In the genomic region with DNA sequence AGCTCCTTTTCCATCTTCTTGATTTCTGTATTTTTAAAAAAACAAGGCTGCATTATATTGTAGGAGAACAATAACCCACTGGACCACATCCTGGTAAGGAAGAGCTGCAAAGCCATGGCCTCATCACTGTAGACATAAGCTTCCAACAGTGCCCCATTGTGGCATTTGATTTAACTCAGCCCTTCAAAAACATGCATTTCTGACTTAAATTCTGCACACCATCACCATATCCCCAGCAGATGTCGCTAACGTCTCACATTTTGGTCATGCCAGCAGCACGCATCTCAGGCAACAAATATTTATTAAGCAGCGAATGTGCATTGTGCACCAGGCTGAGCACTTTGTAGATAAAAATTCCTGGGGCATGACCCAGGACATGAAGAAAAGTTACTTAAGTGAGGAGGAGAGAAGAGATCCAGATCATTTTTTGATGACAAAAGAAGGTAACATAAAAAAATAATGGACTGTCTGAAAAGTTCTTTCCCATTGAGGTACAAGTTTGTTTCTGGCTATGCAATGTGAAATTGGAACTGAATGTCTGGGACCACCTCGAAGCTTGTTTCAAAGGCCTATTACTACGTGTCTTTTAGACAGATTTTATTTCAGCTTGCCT, we compare ENCODE assay signal across 1 cellular context.
TF ChIP-seq lines count a peak whose summit lies in the region.

No MANE protein-coding gene starts in this region.

TF ChIP-seq in GM12878, 131 proteins besides CTCF, POLR2A, EP300 and RAD21 (continued from another document):
- TF ChIP-seq MXI1 (IDR thresholded peaks at IDR 0.05; ENCODE audit: low read depth, low read length), result peak; percentile 24; the same call in 1 of the 2 replicates
- no peak for TF ChIP-seq MTA3 (IDR thresholded peaks at IDR 0.05; ENCODE audit: borderline replicate concordance, low read length)
- no peak for TF ChIP-seq MYC (IDR thresholded peaks at IDR 0.05; ENCODE audit: insufficient read depth, insufficient read length, insufficient replicate concordance, low read length, severe bottlenecking)
- no peak for TF ChIP-seq RFX5 (IDR thresholded peaks at IDR 0.05; ENCODE audit: low read depth, low read length)
- TF ChIP-seq FOXM1 (IDR thresholded peaks at IDR 0.05; ENCODE audit: low read depth, low read length), result peak; percentile 48; the same call in 1 of the 2 replicates
- TF ChIP-seq, protein P1, sequence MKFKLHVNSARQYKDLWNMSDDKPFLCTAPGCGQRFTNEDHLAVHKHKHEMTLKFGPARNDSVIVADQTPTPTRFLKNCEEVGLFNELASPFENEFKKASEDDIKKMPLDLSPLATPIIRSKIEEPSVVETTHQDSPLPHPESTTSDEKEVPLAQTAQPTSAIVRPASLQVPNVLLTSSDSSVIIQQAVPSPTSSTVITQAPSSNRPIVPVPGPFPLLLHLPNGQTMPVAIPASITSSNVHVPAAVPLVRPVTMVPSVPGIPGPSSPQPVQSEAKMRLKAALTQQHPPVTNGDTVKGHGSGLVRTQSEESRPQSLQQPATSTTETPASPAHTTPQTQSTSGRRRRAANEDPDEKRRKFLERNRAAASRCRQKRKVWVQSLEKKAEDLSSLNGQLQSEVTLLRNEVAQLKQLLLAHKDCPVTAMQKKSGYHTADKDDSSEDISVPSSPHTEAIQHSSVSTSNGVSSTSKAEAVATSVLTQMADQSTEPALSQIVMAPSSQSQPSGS (IDR thresholded peaks at IDR 0.05; ENCODE audit: low read length), result no peak
- TF ChIP-seq DPF2 (IDR thresholded peaks at IDR 0.05), result no peak
- TF ChIP-seq ZNF207 (IDR thresholded peaks at IDR 0.05; ENCODE audit: borderline replicate concordance), result no peak
- TF ChIP-seq POU2F2 (IDR thresholded peaks at IDR 0.05; ENCODE audit: borderline replicate concordance, low read depth, low read length), result peak; percentile 77; the same call in 1 of the 3 replicates
- TF ChIP-seq RUNX3 (IDR thresholded peaks at IDR 0.05; ENCODE audit: low read length), result peak; percentile 24; the same call in 1 of the 2 replicates
- TF ChIP-seq SPI1 (IDR thresholded peaks at IDR 0.05; ENCODE audit: borderline replicate concordance, insufficient read depth, low read depth, low read length), result no peak
- TF ChIP-seq TCF7 (IDR thresholded peaks at IDR 0.05; ENCODE audit: borderline replicate concordance), result no peak
